In genomic region chr16:68739964-68740627, GRCh38 we compare ENCODE assay signal across 18 cellular contexts. TPM values are rescaled to one million over a fixed set of nuclear protein-coding genes. Genes with fewer than 3 reads are reported as not detected.
DNase-seq lines count a peak whose midpoint lies in the region; ATAC-seq and TF ChIP-seq lines count a peak whose summit lies in the region.
"Had no signal": no experiment of that assay in that cellular context is flagged by ENCODE, and none has a peak within 500 bp of the region (broad histone marks: within the 10 kb centered on the region; RNA-seq: fewer than 3 reads in every experiment).

No MANE protein-coding gene starts in this region.

- H3K18ac ChIP-seq in trophoblast cell (ENCODE audit: low read length), result no peak overlapping the region

- H3K36me3 ChIP-seq in Panc1 (ENCODE audit: control insufficient read depth, insufficient read depth, low read length), result no peaks in the 10 kb centered on the region; the same call in 1 of the 2 replicates
- H3K36me3 ChIP-seq in trophoblast cell (ENCODE audit: control insufficient read depth in 1 of 2, insufficient read depth in 2 of 2, low read length in 2 of 2), result peaks cover 0 to 7% of the 10 kb centered on the region in 2 experiments
- H3K36me3 ChIP-seq in ovary, result no peaks in the 10 kb centered on the region
- H3K36me3 ChIP-seq in gastrocnemius medialis, result no peaks in the 10 kb centered on the region
- H3K36me3 ChIP-seq: heart left ventricle had no signal

- no peak overlapping the region for H2AFZ ChIP-seq in trophoblast cell (ENCODE audit: insufficient read depth, low read length, poor library complexity)

- CTCF ChIA-PET in Panc1 (lab: Charles Lee), result no interaction called here

- no peak overlapping the region for H3K4me2 ChIP-seq in trophoblast cell (ENCODE audit: low read length)

- H3K4me1 ChIP-seq in Panc1 (ENCODE audit: control insufficient read depth, insufficient read depth, low read length) (peaks cover 33% of the 10 kb centered on the region), trophoblast cell (ENCODE audit: control insufficient read depth in 1 of 2, insufficient read depth in 2 of 2, low read length in 2 of 2) (peaks cover 30 to 35% of the 10 kb centered on the region in 2 experiments), ovary (ENCODE audit: insufficient read depth) (peaks cover 3% of the 10 kb centered on the region), gastrocnemius medialis (no peaks in the 10 kb centered on the region)

- peak; percentile 42 for DNase-seq in GM12865 (ENCODE audit: low read depth)
- no peak for DNase-seq in Panc1 (ENCODE audit: low read depth, low spot score)
- peak; percentile 16 for DNase-seq in epithelial cell of proximal tubule (ENCODE audit: low read depth)
- no peak for DNase-seq in trophoblast cell
- no peak for DNase-seq in ovary
- DNase-seq in gastrocnemius medialis, result no peak
- DNase-seq in NCI-H2196 treated with DMSO at 0.1 percent for 48 hours (lab: John Stamatoyannopoulos, UW; ENCODE audit: unreplicated experiment), result no peak
- DNase-seq: activated CD4-positive, alpha-beta memory T cell treated with anti-CD3 and anti-CD28 coated beads for 36 hours; activated naive CD4-positive, alpha-beta T cell treated with anti-CD3 and anti-CD28 coated beads, Interleukin-2, amount 50 U/mL, for 16 hours; CD4-positive, CD25-positive, alpha-beta regulatory T cell; heart left ventricle; left ventricle myocardium superior; NCI-H1694; posterior cingulate gyrus; stimulated activated CD4-positive, alpha-beta T cell treated with anti-CD3 and anti-CD28 coated beads, Interleukin-1b, Interleukin-23, amount 100 ng/mL, for 48 hours; stimulated activated naive CD8-positive, alpha-beta T cell treated with anti-CD3 and anti-CD28 coated beads, Interleukin-15, Interleukin-2, amounts not matched to agents 100 U/mL and 50 U/mL, for 24 hours; T-helper 2 cell had no signal

- peak overlapping the region; percentile 29 for H3K4ac ChIP-seq in trophoblast cell (ENCODE audit: low read depth, low read length)

- H3K14ac ChIP-seq in trophoblast cell (ENCODE audit: low read length), result no peak overlapping the region

- no peak overlapping the region for H2BK120ac ChIP-seq in trophoblast cell (ENCODE audit: insufficient read depth, low read length, poor library complexity)

- H4K91ac ChIP-seq in trophoblast cell (ENCODE audit: low read depth, low read length), result no peak overlapping the region

- H2BK5ac ChIP-seq in trophoblast cell (ENCODE audit: low read depth, low read length, poor library complexity), result no peak overlapping the region

- no TSS peak for BruUV-seq in Panc1 (replicated peaks; lab: Mats Ljungman, UMichigan)

- TF ChIP-seq POLR2A in ovary (IDR thresholded peaks at IDR 0.05), result no peak
- no peak for TF ChIP-seq POLR2A in gastrocnemius medialis (IDR thresholded peaks at IDR 0.05)

- peak overlapping the region; percentile 10 for H3K4me3 ChIP-seq in GM12865 (ENCODE audit: low read depth, low read length)
- H3K4me3 ChIP-seq in Panc1 (ENCODE audit: low read depth in 2 of 2, low read length in 2 of 2), result no peak overlapping the region
- no peak overlapping the region for H3K4me3 ChIP-seq in epithelial cell of proximal tubule (ENCODE audit: low read depth, low read length)
- no peak overlapping the region for H3K4me3 ChIP-seq in trophoblast cell (ENCODE audit: low read depth, low read length)
- H3K4me3 ChIP-seq in ovary, result no peak overlapping the region
- H3K4me3 ChIP-seq in gastrocnemius medialis, result no peak overlapping the region
- H3K4me3 ChIP-seq: heart left ventricle had no signal

- TF ChIP-seq CTCF in GM12865 (IDR thresholded peaks at IDR 0.05; ENCODE audit: insufficient read depth, low read depth, low read length, missing control alignments) (no peak), Panc1 (IDR thresholded peaks at IDR 0.05) (no peak), epithelial cell of proximal tubule (conservative IDR thresholded peaks at IDR 0.05; ENCODE audit: low read depth, low read length) (no peak), ovary (IDR thresholded peaks at IDR 0.05) (no peak), gastrocnemius medialis (IDR thresholded peaks at IDR 0.05 in 4 of 5, conservative IDR thresholded peaks at IDR 0.05 in 1 of 5) (no peak)

- peaks cover 23% of the 10 kb centered on the region for H3K79me1 ChIP-seq in trophoblast cell (ENCODE audit: low read length)

- H4K12ac ChIP-seq in trophoblast cell (ENCODE audit: low read depth, low read length), result no peak overlapping the region

- H3K9me3 ChIP-seq in Panc1 (ENCODE audit: control insufficient read depth, insufficient read depth, low read depth, low read length) (no peaks in the 10 kb centered on the region), trophoblast cell (ENCODE audit: insufficient read depth, low read depth, low read length) (peaks cover 1% of the 10 kb centered on the region), ovary (no peaks in the 10 kb centered on the region), gastrocnemius medialis (no peaks in the 10 kb centered on the region)
- H3K9me3 ChIP-seq: heart left ventricle had no signal

- no peak overlapping the region for H2AK5ac ChIP-seq in trophoblast cell (ENCODE audit: low read length)

- no peak overlapping the region for H4K8ac ChIP-seq in trophoblast cell (ENCODE audit: low read depth, low read length)

- H2BK12ac ChIP-seq in trophoblast cell (ENCODE audit: low read length), result no peak overlapping the region

- no peak overlapping the region for H3K23ac ChIP-seq in trophoblast cell (ENCODE audit: low read length)

- peak overlapping the region; percentile 61; the same call in 1 of the 2 replicates for H3K27ac ChIP-seq in Panc1 (ENCODE audit: low read length)
- no peak overlapping the region for H3K27ac ChIP-seq in trophoblast cell (ENCODE audit: low read depth, low read length)
- H3K27ac ChIP-seq in ovary, result no peak overlapping the region
- H3K27ac ChIP-seq in gastrocnemius medialis, result no peak overlapping the region
- H3K27ac ChIP-seq: heart left ventricle had no signal

- no peaks in the 10 kb centered on the region for H3K27me3 ChIP-seq in Panc1 (ENCODE audit: control insufficient read depth, insufficient read depth, low read length)
- H3K27me3 ChIP-seq in trophoblast cell (ENCODE audit: insufficient read depth, low read length), result no peaks in the 10 kb centered on the region
- no peaks in the 10 kb centered on the region for H3K27me3 ChIP-seq in ovary
- H3K27me3 ChIP-seq in gastrocnemius medialis, result peaks cover 27 to 30% (median 27%) of the 10 kb centered on the region in 3 donors

- in situ Hi-C loops in Panc1 (cut with HindIII; ENCODE audit: low pct_unique_long_range_greater_than_20kb, low sequenced_read_pairs) (no loop called here), gastrocnemius medialis (cut with MboI; ENCODE audit: low sequenced_read_pairs in 4 of 4) (no loop called here)

- WGBS in trophoblast cell (ENCODE audit: extremely low coverage, insufficient coverage, insufficient read length), result no CpG with 5 or more reads among the region's 7 CpGs
- WGBS in ovary, 3 donors, result 75 to 78% (median 77%) methylated on average over 7 of the region's 7 CpGs

- intact Hi-C loops in Panc1 (cut with micrococcal nuclease; ENCODE audit: unreplicated experiment), result no loop called here
- intact Hi-C loops in ovary (cut with DNase I), result no loop called here
- intact Hi-C loops in gastrocnemius medialis (cut with DNase I; ENCODE audit: low total_unique reads), result no loop called here

- no peak overlapping the region for H3K9ac ChIP-seq in trophoblast cell (ENCODE audit: low read length)

- H3K79me2 ChIP-seq in trophoblast cell (ENCODE audit: control insufficient read depth, insufficient read depth, low read length, poor library complexity), result peaks cover 21% of the 10 kb centered on the region

- no peak for TF ChIP-seq EP300 in ovary (IDR thresholded peaks at IDR 0.05)

- ATAC-seq in Panc1 (no peak), gastrocnemius medialis (no peak), HG02798 (IDR thresholded peaks at IDR 0.05; ENCODE audit: poor library complexity, unreplicated experiment) (no peak)
- ATAC-seq: heart left ventricle; left ventricle myocardium superior; stimulated activated naive CD8-positive, alpha-beta T cell treated with anti-CD3 and anti-CD28 coated beads, Interleukin-15, Interleukin-2, amounts not matched to agents 100 U/mL and 50 U/mL, for 24 hours had no signal

- POLR2A ChIA-PET in Panc1 (lab: Charles Lee), result interaction anchor here (0.7 kb wide), 2 partner anchors 34 to 221 kb away, joined by 3 read pairs; no protein-coding TSS in a partner anchor

RNA-seq across cellular contexts. Expression of gene CDH1, which starts 3.0 kb away (rescaled TPM):
- total RNA-seq in Panc1 (2021; ENCODE audit: unreplicated experiment) (65.8 TPM), epithelial cell of proximal tubule (29.2 and 56.8 TPM in 2 replicates), ovary (100 to 1,000 TPM in 1 of 7 donors, 10 to 100 TPM in 2, 1 to 10 TPM in 4; 1.1 to 118 (median 9.1) TPM), gastrocnemius medialis (1 to 10 TPM in 1 of 4 donors, under 1 TPM in 2, not detected in 1; 0.20 to 1.3 (median 0.20) TPM)
- polyA plus RNA-seq in Panc1 (2012; ENCODE audit: insufficient read length), result 9.5 TPM
- 212 and 221 TPM in 2 replicates for polyA plus RNA-seq in trophoblast cell (2013)
- polyA plus RNA-seq in ovary, result 10 to 100 TPM in 1 of 2 donors, 1 to 10 TPM in 1; 1.1 to 10.5 TPM
- total RNA-seq: left ventricle myocardium superior had no signal

Comparison
In these comparisons a context has a peak if more than half of its experiments do, and no peak if none do; other contexts are left out.
1. DNase-seq: peak in GM12865 (single experiment) and epithelial cell of proximal tubule (single experiment); none in Panc1 (single experiment), trophoblast cell (0 of 2), ovary (0 of 5), gastrocnemius medialis (0 of 2) and NCI-H2196 treated with DMSO at 0.1 percent for 48 hours (single experiment).